Comparison of ENCODE assay signal across 9 cellular contexts in genomic region chr12:96061864-96062453, GRCh38. TPM values are rescaled to one million over a fixed set of nuclear protein-coding genes. Genes with fewer than 3 reads are reported as not detected.
DNase-seq lines count a peak whose midpoint lies in the region; ATAC-seq and TF ChIP-seq lines count a peak whose summit lies in the region.
"Had no signal": no experiment of that assay in that cellular context is flagged by ENCODE, and none has a peak within 500 bp of the region (broad histone marks: within the 10 kb centered on the region; RNA-seq: fewer than 3 reads in every experiment).

No MANE protein-coding gene starts in this region.

- intact Hi-C loops in natural killer cell (cut with micrococcal nuclease): loop anchor here (1.0 to 5.0 kb wide), 3 partner anchors 153 to 454 kb away; partner anchors contain the start of gene CDK17

- peaks cover 3% of the 10 kb centered on the region; the same call in 1 of the 2 replicates for H3K9me3 ChIP-seq in NT2/D1 (ENCODE audit: insufficient read depth, low read length)

- H3K27me3 ChIP-seq in NT2/D1 (ENCODE audit: insufficient read depth, insufficient read length): no peaks in the 10 kb centered on the region

- H3K4me3 ChIP-seq in NT2/D1 (ENCODE audit: insufficient read length, low read depth): no peak overlapping the region

- DNase-seq in CD1c-positive myeloid dendritic cell (ENCODE audit: extremely low spot score) (peak; percentile 86), NT2/D1 (ENCODE audit: low read depth, low spot score) (peak; percentile 80), natural killer cell (peak; percentile 61)
- peak; percentile 12 for DNase-seq in activated CD8-positive, alpha-beta memory T cell treated with anti-CD3 and anti-CD28 coated beads, Interleukin-2, amount 50 U/mL, for 24 hours (ENCODE audit: extremely low read depth)
- peak; percentile 43 to 79 (median 61) for DNase-seq in stimulated activated naive CD4-positive, alpha-beta T cell (lab: John Stamatoyannopoulos, UW)

- TF ChIP-seq CTCF in natural killer cell (IDR thresholded peaks at IDR 0.05): peak; percentile 75

- ATAC-seq in GM19324 (IDR thresholded peaks at IDR 0.05; ENCODE audit: low FRiP score, unreplicated experiment): peak; percentile 68
- ATAC-seq in HG03575 (IDR thresholded peaks at IDR 0.05; ENCODE audit: extremely low read depth, insufficient number of reproducible peaks, low FRiP score, unreplicated experiment): peak; percentile 37
- ATAC-seq in esophagus mucosa: peak; percentile 88
- ATAC-seq in natural killer cell: peak; percentile 83 to 96 (median 92)

- no peaks in the 10 kb centered on the region for H3K36me3 Mint-ChIP-seq in natural killer cell

- peaks cover 26 to 29% of the 10 kb centered on the region in 2 donors for H3K4me1 Mint-ChIP-seq in natural killer cell

- H3K36me3 ChIP-seq in NT2/D1 (ENCODE audit: insufficient read depth, insufficient read length, low read length): no peaks in the 10 kb centered on the region

- no peak overlapping the region for H3K9ac ChIP-seq in NT2/D1 (ENCODE audit: insufficient read length, low read depth)

- peaks cover 3 to 8% of the 10 kb centered on the region in 2 donors for H3K27me3 Mint-ChIP-seq in natural killer cell (ENCODE audit: low read depth in 2 of 2)
- H3K27me3 Mint-ChIP-seq: activated naive CD8-positive, alpha-beta T cell had no signal

- no peaks in the 10 kb centered on the region for H3K9me3 Mint-ChIP-seq in natural killer cell

- H3K4me3 Mint-ChIP-seq in natural killer cell: no peak overlapping the region
- H3K4me3 Mint-ChIP-seq: activated naive CD8-positive, alpha-beta T cell had no signal

- no peaks in the 10 kb centered on the region for H3K4me1 ChIP-seq in NT2/D1 (ENCODE audit: insufficient read depth, insufficient read length)

- H3K27ac Mint-ChIP-seq in natural killer cell: no peak overlapping the region
- H3K27ac Mint-ChIP-seq: activated naive CD8-positive, alpha-beta T cell had no signal

RNA-seq across cellular contexts. Expression of gene LTA4H, which starts 26.6 kb away (rescaled TPM):
- total RNA-seq in esophagus mucosa: 137 TPM
- total RNA-seq in natural killer cell: 10 to 100 TPM; 43.1 to 51.9 (median 48.3) TPM

Comparison
In these comparisons a context has a peak if more than half of its experiments do, and no peak if none do; other contexts are left out.
1. DNase-seq: peak in every context shown above with its lines; median percentile 86 in CD1c-positive myeloid dendritic cell; 80 in NT2/D1; 61 in natural killer cell; 61 in stimulated activated naive CD4-positive, alpha-beta T cell; 12 in activated CD8-positive, alpha-beta memory T cell treated with anti-CD3 and anti-CD28 coated beads, Interleukin-2, amount 50 U/mL, for 24 hours.
2. ATAC-seq: peak in every context shown above with its lines; median percentile 92 in natural killer cell; 88 in esophagus mucosa; 68 in GM19324; 37 in HG03575.